ENCODE assay signal across 10 cellular contexts in genomic region chr7:137999496-138000080, GRCh38. TPM values are rescaled to one million over a fixed set of nuclear protein-coding genes. Genes with fewer than 3 reads are reported as not detected.
DNase-seq lines count a peak whose midpoint lies in the region; ATAC-seq, FAIRE-seq and TF ChIP-seq lines count a peak whose summit lies in the region.
"Had no signal": no experiment of that assay in that cellular context is flagged by ENCODE, and none has a peak within 500 bp of the region (broad histone marks: within the 10 kb centered on the region; RNA-seq: fewer than 3 reads in every experiment).

No MANE protein-coding gene starts in this region.

- H3K36me3 Mint-ChIP-seq in CD4-positive, alpha-beta T cell (ENCODE audit: low read depth) = peaks cover 3% of the 10 kb centered on the region

- H2BK120ac ChIP-seq in H1 (replicated peaks; ENCODE audit: low read depth, low read length) = no peak overlapping the region

- no peaks in the 10 kb centered on the region for H3K27me3 ChIP-seq in CD4-positive, alpha-beta T cell (ENCODE audit: control insufficient read depth, insufficient read depth, low read length)
- no peaks in the 10 kb centered on the region for H3K27me3 ChIP-seq in H1 (replicated peaks in 1 of 4; ENCODE audit: control insufficient read depth in 3 of 4, extremely low read depth in 1 of 4, insufficient read depth in 3 of 4, low read length in 3 of 4)
- no peaks in the 10 kb centered on the region for H3K27me3 ChIP-seq in neuron (ENCODE audit: insufficient read depth, low read length)

- H4K8ac ChIP-seq in H1 (ENCODE audit: extremely low read depth, insufficient read depth, low read length) = no peak overlapping the region

- no peak overlapping the region for H3K18ac ChIP-seq in H1 (ENCODE audit: extremely low read depth, low read length)

- H3K9me3 ChIP-seq in CD4-positive, alpha-beta T cell (ENCODE audit: control insufficient read depth, low read length) = no peaks in the 10 kb centered on the region
- H3K9me3 ChIP-seq in H1 (ENCODE audit: insufficient read depth in 2 of 2, low read depth in 1 of 2, low read length in 1 of 2) = no peaks in the 10 kb centered on the region
- no peaks in the 10 kb centered on the region for H3K9me3 ChIP-seq in neuron (ENCODE audit: low read length)

- TF ChIP-seq CTCF in CD4-positive, alpha-beta T cell (IDR thresholded peaks at IDR 0.05) = no peak
- no peak for TF ChIP-seq CTCF in H1 (IDR thresholded peaks at IDR 0.05; ENCODE audit: control extremely low read depth in 1 of 3, insufficient read depth in 1 of 3, low read depth in 1 of 3, low read length in 3 of 3)

- H3K4me3 Mint-ChIP-seq in CD4-positive, alpha-beta T cell = peak overlapping the region; percentile 93

- H3K4me1 ChIP-seq in H1 (replicated peaks in 1 of 4; ENCODE audit: control insufficient read depth in 3 of 4, insufficient read depth in 4 of 4, low read length in 3 of 4) = peaks cover 0 to 11% (median 8%) of the 10 kb centered on the region in 4 experiments; a peak in 5 of 7 replicates
- H3K4me1 ChIP-seq in neuron (ENCODE audit: insufficient read depth, low read length) = peaks cover 26% of the 10 kb centered on the region

- no peak for ATAC-seq in CD4-positive, alpha-beta T cell (ENCODE audit: poor library complexity)
- ATAC-seq in GM21447 (IDR thresholded peaks at IDR 0.05; ENCODE audit: unreplicated experiment) (no peak), GM19328 (IDR thresholded peaks at IDR 0.05; ENCODE audit: unreplicated experiment) (no peak)

- no peak for TF ChIP-seq EP300 in H1 (IDR thresholded peaks at IDR 0.05; ENCODE audit: borderline replicate concordance in 1 of 2, low read depth in 2 of 2, low read length in 2 of 2)

- H3K27ac ChIP-seq in CD4-positive, alpha-beta T cell (ENCODE audit: low read depth, low read length) = no peak overlapping the region
- no peak overlapping the region for H3K27ac ChIP-seq in H1 (ENCODE audit: low read depth, low read length)

- H3K36me3 ChIP-seq in H1 (ENCODE audit: control insufficient read depth in 2 of 4, insufficient read depth in 4 of 4, low read length in 3 of 4) = no peaks in the 10 kb centered on the region
- H3K36me3 ChIP-seq in neuron (ENCODE audit: insufficient read depth, low read length) = peaks cover 3% of the 10 kb centered on the region

- no peaks in the 10 kb centered on the region for H3K9me3 Mint-ChIP-seq in CD4-positive, alpha-beta T cell

- POLR2A ChIA-PET in CD4-positive, alpha-beta T cell (lab: Charles Lee) = interaction anchor here (0.8 to 6.7 kb wide), 2 partner anchors 64 to 96 kb away, joined by 3 to 35 read pairs; no protein-coding TSS in a partner anchor
- POLR2A ChIA-PET in H1 (lab: Charles Lee; ENCODE audit: partially characterized antibody) = interaction anchor here (1.5 to 1.7 kb wide), 2 partner anchors 26 to 169 kb away, joined by 4 to 9 read pairs; no protein-coding TSS in a partner anchor

- H4K91ac ChIP-seq in H1 (replicated peaks; ENCODE audit: insufficient read length, low read length) = no peak overlapping the region

- no peak overlapping the region for H2AFZ ChIP-seq in H1 (ENCODE audit: low read length)
- no peak overlapping the region for H2AFZ ChIP-seq in neuron (ENCODE audit: low read depth, low read length)

- H3K79me2 ChIP-seq in H1 (ENCODE audit: control insufficient read depth in 1 of 2, insufficient read depth in 2 of 2, low read length in 2 of 2) = peaks cover 14 to 66% of the 10 kb centered on the region in 2 experiments

- H2BK5ac ChIP-seq in H1 (ENCODE audit: low read depth, low read length) = no peak overlapping the region

- H4K20me1 ChIP-seq in H1 (replicated peaks in 1 of 2; ENCODE audit: control insufficient read depth in 1 of 2, insufficient read depth in 2 of 2, low read length in 2 of 2) = peaks cover 0 to 8% of the 10 kb centered on the region in 2 experiments

- no peak overlapping the region; the same call in 1 of the 2 replicates for H2BK15ac ChIP-seq in H1 (ENCODE audit: low read length)

- no peak overlapping the region for H2BK20ac ChIP-seq in H1 (ENCODE audit: low read length)

- H2AK5ac ChIP-seq in H1 (ENCODE audit: low read depth, low read length) = no peak overlapping the region

- DNase-seq in CD4-positive, alpha-beta T cell = no peak
- DNase-seq in NCI-H69 (lab: John Stamatoyannopoulos, UW) (peak; percentile 20), H1 (ENCODE audit: low read depth in 1 of 2, low spot score in 2 of 2) (no peak), putamen (ENCODE audit: low spot score) (no peak), cortex of kidney (lab: John Stamatoyannopoulos, UW) (no peak)
- DNase-seq: NK-92 treated with Interleukin-12 subunit alpha and Interleukin-12 subunit beta, amount 100 ng/mL, for 24 hours had no signal

- H3K79me1 ChIP-seq in H1 (ENCODE audit: low read depth, low read length) = peaks cover 2% of the 10 kb centered on the region; the same call in 1 of the 2 replicates

- H3K14ac ChIP-seq in H1 (ENCODE audit: insufficient read length) = no peak overlapping the region

- no peak for TF ChIP-seq POLR2A in H1 (IDR thresholded peaks at IDR 0.05; ENCODE audit: control extremely low read depth in 1 of 2, low read depth in 2 of 2, low read length in 2 of 2)

- H3K27me3 Mint-ChIP-seq in CD4-positive, alpha-beta T cell = no peaks in the 10 kb centered on the region

- H3K9ac ChIP-seq in H1 (replicated peaks in 1 of 4; ENCODE audit: extremely low read depth in 1 of 4, low read depth in 3 of 4, low read length in 3 of 4) = peak overlapping the region in 2 of 4 experiments; percentile 13 to 67; a peak in 2 of 7 replicates

- H3K4me3 ChIP-seq in H1 (ENCODE audit: extremely low read depth in 1 of 4, insufficient read depth in 2 of 4, low read depth in 3 of 4, low read length in 4 of 4) = peak overlapping the region; percentile 87 to 95 (median 92); a peak in 5 of 8 replicates
- peak overlapping the region; percentile 91 for H3K4me3 ChIP-seq in neuron (ENCODE audit: low read length)

- CTCF ChIA-PET in CD4-positive, alpha-beta T cell (lab: Charles Lee) = interaction anchor here (1.5 to 2.8 kb wide), 2 partner anchors 9 to 887 kb away, joined by 4 to 8 read pairs; no protein-coding TSS in a partner anchor
- CTCF ChIA-PET in H1 (lab: Charles Lee; ENCODE audit: partially characterized antibody) = interaction anchor here (0.7 to 14.1 kb wide), 16 partner anchors 9 to 408 kb away, joined by 3 to 167 read pairs (median 4); no protein-coding TSS in a partner anchor

- 68% methylated on average over 4 of the region's 4 CpGs; no CpG with 5 or more reads in 1 of the 2 experiments for WGBS in H1 (ENCODE audit: extremely low coverage in 1 of 2, insufficient coverage in 1 of 2, insufficient read length in 1 of 2, insufficient replicate concordance in 2 of 2, low coverage in 1 of 2, low lambda C conversion rate in 2 of 2, missing lambda C conversion rate in 1 of 2), 2 experiments

- no peak for TF ChIP-seq RAD21 in H1 (IDR thresholded peaks at IDR 0.05 in 1 of 2, conservative IDR thresholded peaks at IDR 0.05 in 1 of 2; ENCODE audit: low read depth in 2 of 2, low read length in 2 of 2)

- intact Hi-C loops in CD4-positive, alpha-beta T cell (cut with DNase I, micrococcal nuclease) = loop anchor here (1.0 to 10.0 kb wide), 5 partner anchors 68 to 865 kb away; no protein-coding TSS in a partner anchor

- no peak for FAIRE-seq in H1 (lab: Jason Lieb, UNC)
- FAIRE-seq: islet of Langerhans had no signal

- H3K56ac ChIP-seq in H1 (replicated peaks; ENCODE audit: insufficient read length, low read depth, low read length) = no peak overlapping the region

- H3K27ac Mint-ChIP-seq in CD4-positive, alpha-beta T cell = no peak overlapping the region

- peak overlapping the region; percentile 83 to 98 for H3K4me2 ChIP-seq in H1 (ENCODE audit: insufficient read depth in 1 of 2, low read depth in 2 of 2, low read length in 2 of 2)

- no peak overlapping the region for H2BK12ac ChIP-seq in H1 (ENCODE audit: low read depth, low read length)

- H3K23me2 ChIP-seq in H1 (ENCODE audit: low read depth, low read length) = peaks cover 8% of the 10 kb centered on the region

- H3K4me1 Mint-ChIP-seq in CD4-positive, alpha-beta T cell (ENCODE audit: low read depth) = peaks cover 53% of the 10 kb centered on the region

- H3K23ac ChIP-seq in H1 (ENCODE audit: insufficient read length) = no peak overlapping the region

- H4K5ac ChIP-seq in H1 (ENCODE audit: insufficient read length, low read depth, low read length) = no peak overlapping the region

- no peak overlapping the region for H3K4ac ChIP-seq in H1 (replicated peaks; ENCODE audit: insufficient read length, low read depth, low read length)

TF ChIP-seq in H1, 55 proteins besides CTCF, POLR2A, EP300 and RAD21:
- TF ChIP-seq TEAD4 (IDR thresholded peaks at IDR 0.05; ENCODE audit: low read depth, low read length) = no peak
- no peak for TF ChIP-seq TAF1 (IDR thresholded peaks at IDR 0.05; ENCODE audit: low read depth, low read length)
- no peak for TF ChIP-seq YY1 (IDR thresholded peaks at IDR 0.05; ENCODE audit: low read depth, low read length)
- TF ChIP-seq SP4 (IDR thresholded peaks at IDR 0.05; ENCODE audit: low read length) = no peak

RNA-seq across cellular contexts. Expression of gene CREB3L2, which starts 2.3 kb away (rescaled TPM):
- 10 to 100 TPM; 11.7 to 12.9 TPM for total RNA-seq in CD4-positive, alpha-beta T cell
- total RNA-seq in H1 (2021; fragmentation: NEBNext Ultra II Directional; extraction: Animal tissue kit (Norgen Biotek cat#: 25700)) = 48.3 and 51.9 TPM in 2 replicates
- polyA plus RNA-seq in H1 (2011; rRNA removed) = 14.4 and 16.5 TPM in 2 replicates
- polyA plus RNA-seq in H1 (2011; cell fraction: cytosol; rRNA removed) = 12.2 TPM
- polyA plus RNA-seq in H1 (2011; cell fraction: nucleus; rRNA removed) = 21.2 TPM
- 12.1 to 15.9 TPM (median 14.9 TPM) in 4 replicates for polyA plus RNA-seq in H1 (2012, experiment 1 of 2)
- 2.5 TPM for polyA plus RNA-seq in H1 (2012, experiment 2 of 2)
- polyA plus RNA-seq in H1 (2013, experiment 1 of 2) = 22.8 TPM
- 25.6 TPM for polyA plus RNA-seq in H1 (2013, experiment 2 of 2)
- polyA minus RNA-seq in H1 (2011; rRNA and poly(A)+ RNA removed) = 33.3 and 34.7 TPM in 2 replicates
- polyA minus RNA-seq in H1 (2011; cell fraction: cytosol; rRNA and poly(A)+ RNA removed) = 19.2 TPM
- 74.4 TPM for polyA minus RNA-seq in H1 (2011; cell fraction: nucleus; rRNA and poly(A)+ RNA removed)
